Comparison of ENCODE assay signal across 22 cellular contexts in genomic region chr20:19679931-19680330, GRCh38.
"Had no signal": no experiment of that assay in that cellular context is flagged by ENCODE, and none has a peak within 500 bp of the region (broad histone marks: within the 10 kb centered on the region; RNA-seq: fewer than 3 reads in every experiment).

No MANE protein-coding gene starts in this region.

- H3K9me3 Mint-ChIP-seq: natural killer cell treated with Interleukin-12 subunit alpha and Interleukin-12 subunit beta and Interleukin-15 and Interleukin-18, amount 100 ng/mL, for 72 hours; stimulated activated effector memory CD8-positive, alpha-beta T cell treated with anti-CD3 and anti-CD28 coated beads, Interleukin-12 subunit alpha, Interleukin-12 subunit beta, amount 100 ng/mL, for 72 hours had no signal

- H3K4me1 ChIP-seq: left ventricle myocardium inferior, right atrium auricular region, suprapubic skin, tibial artery, upper lobe of right lung, uterus had no signal

- H3K27me3 Mint-ChIP-seq: progenitor cell of endocrine pancreas had no signal

- H3K4me3 ChIP-seq: left ventricle myocardium inferior, lung, ovary, right atrium auricular region, skin epidermis, suprapubic skin, thoracic aorta, tibial artery, upper lobe of right lung, uterus had no signal

- H3K4me1 Mint-ChIP-seq: mesothelial cell of epicardium; naive thymus-derived CD4-positive, alpha-beta T cell; stimulated activated effector memory CD8-positive, alpha-beta T cell treated with anti-CD3 and anti-CD28 coated beads, Interleukin-12 subunit alpha, Interleukin-12 subunit beta, amount 100 ng/mL, for 72 hours had no signal

- ATAC-seq: naive thymus-derived CD4-positive, alpha-beta T cell; natural killer cell treated with Interleukin-12 subunit alpha and Interleukin-12 subunit beta and Interleukin-15 and Interleukin-18, amount 100 ng/mL, for 72 hours; sciatic nerve; stimulated activated effector memory CD8-positive, alpha-beta T cell treated with anti-CD3 and anti-CD28 coated beads, Interleukin-12 subunit alpha, Interleukin-12 subunit beta, amount 100 ng/mL, for 72 hours; upper lobe of right lung had no signal

- H3K36me3 ChIP-seq: left ventricle myocardium inferior, ovary, right atrium auricular region, suprapubic skin, upper lobe of right lung, uterus had no signal

- DNase-seq: islet precursor cell; left ventricle myocardium inferior; mesendoderm; naive thymus-derived CD4-positive, alpha-beta T cell; ovary; stimulated activated CD4-positive, alpha-beta T cell treated with anti-CD3 and anti-CD28 coated beads, Interleukin-4, amount 100 ng/mL, for 24 hours; stimulated activated naive CD4-positive, alpha-beta T cell; tibial artery; trophoblast cell; upper lobe of right lung; uterus had no signal

- H3K27ac Mint-ChIP-seq: mesothelial cell of epicardium; naive thymus-derived CD4-positive, alpha-beta T cell; natural killer cell treated with Interleukin-12 subunit alpha and Interleukin-12 subunit beta and Interleukin-15 and Interleukin-18, amount 100 ng/mL, for 72 hours; progenitor cell of endocrine pancreas; stimulated activated effector memory CD8-positive, alpha-beta T cell treated with anti-CD3 and anti-CD28 coated beads, Interleukin-12 subunit alpha, Interleukin-12 subunit beta, amount 100 ng/mL, for 72 hours; stimulated activated naive CD8-positive, alpha-beta T cell treated with anti-CD3 and anti-CD28 coated beads, Interleukin-15, Interleukin-2, amounts not matched to agents 100 ng/mL and 50 ng/mL, for 24 hours had no signal

- H3K4me3 Mint-ChIP-seq: mesothelial cell of epicardium; naive thymus-derived CD4-positive, alpha-beta T cell; natural killer cell treated with Interleukin-12 subunit alpha and Interleukin-12 subunit beta and Interleukin-15 and Interleukin-18, amount 100 ng/mL, for 72 hours; stimulated activated effector memory CD8-positive, alpha-beta T cell treated with anti-CD3 and anti-CD28 coated beads, Interleukin-12 subunit alpha, Interleukin-12 subunit beta, amount 100 ng/mL, for 72 hours; stimulated activated naive CD8-positive, alpha-beta T cell treated with anti-CD3 and anti-CD28 coated beads, Interleukin-15, Interleukin-2, amounts not matched to agents 100 ng/mL and 50 ng/mL, for 24 hours had no signal

- H3K36me3 Mint-ChIP-seq: naive thymus-derived CD4-positive, alpha-beta T cell; natural killer cell treated with Interleukin-12 subunit alpha and Interleukin-12 subunit beta and Interleukin-15 and Interleukin-18, amount 100 ng/mL, for 72 hours; stimulated activated effector memory CD8-positive, alpha-beta T cell treated with anti-CD3 and anti-CD28 coated beads, Interleukin-12 subunit alpha, Interleukin-12 subunit beta, amount 100 ng/mL, for 72 hours had no signal

- H3K27me3 ChIP-seq: ovary, right atrium auricular region, suprapubic skin, tibial artery, upper lobe of right lung, uterus had no signal

- H3K9me3 ChIP-seq: left ventricle myocardium inferior, ovary, right atrium auricular region, suprapubic skin, thoracic aorta, tibial artery, upper lobe of right lung, uterus had no signal

- H3K27ac ChIP-seq: left ventricle myocardium inferior, ovary, right atrium auricular region, skin epidermis, suprapubic skin, thoracic aorta, tibial artery, upper lobe of right lung, uterus had no signal
